Comparison of ENCODE assay signal across 17 cellular contexts in the genomic region with DNA sequence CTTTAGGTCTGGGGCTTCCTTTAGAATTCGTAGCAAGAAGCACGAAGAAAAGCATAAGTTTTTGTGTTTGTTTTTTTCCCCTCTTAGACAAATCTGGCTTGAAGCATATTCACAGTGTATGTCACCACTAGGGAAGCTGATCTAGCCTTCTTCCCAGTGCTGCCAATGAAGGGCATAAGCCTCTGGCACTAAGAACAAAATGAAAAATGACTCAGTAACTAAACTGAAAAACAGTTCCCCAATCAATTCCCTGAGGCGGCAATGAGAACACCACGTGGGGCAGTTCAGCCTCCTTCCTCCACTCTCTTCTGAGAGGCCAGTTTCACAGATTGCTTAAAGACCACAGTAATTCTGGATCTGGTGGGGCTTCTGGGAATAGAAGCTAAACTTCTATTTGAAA.
DNase-seq lines count a peak whose midpoint lies in the region; ATAC-seq and TF ChIP-seq lines count a peak whose summit lies in the region.
"Had no signal": no experiment of that assay in that cellular context is flagged by ENCODE, and none has a peak within 500 bp of the region (broad histone marks: within the 10 kb centered on the region; RNA-seq: fewer than 3 reads in every experiment).

No MANE protein-coding gene starts in this region.

- H3K27me3 ChIP-seq in neural progenitor cell: no peaks in the 10 kb centered on the region
- no peaks in the 10 kb centered on the region for H3K27me3 ChIP-seq in mesendoderm (ENCODE audit: insufficient read depth, low read length, poor library complexity)
- H3K27me3 ChIP-seq: BLaER1, transverse colon had no signal

- no peak overlapping the region for H4K8ac ChIP-seq in mesendoderm (ENCODE audit: low read depth, low read length)

- no peaks in the 10 kb centered on the region for H3K79me2 ChIP-seq in neural progenitor cell (ENCODE audit: low read depth)
- H3K79me2 ChIP-seq in mesendoderm (ENCODE audit: control insufficient read depth, insufficient read depth, low read length): no peaks in the 10 kb centered on the region

- H2AFZ ChIP-seq in neural progenitor cell (replicated peaks): no peak overlapping the region

- H3K4me1 ChIP-seq in neural progenitor cell: peaks cover 9% of the 10 kb centered on the region
- H3K4me1 ChIP-seq in mesendoderm (ENCODE audit: control insufficient read depth, low read depth, low read length): no peaks in the 10 kb centered on the region
- H3K4me1 ChIP-seq: BLaER1, transverse colon had no signal

- peaks cover 23% of the 10 kb centered on the region for H3K4me1 Mint-ChIP-seq in neural progenitor cell
- no peaks in the 10 kb centered on the region for H3K4me1 Mint-ChIP-seq in endothelial cell (ENCODE audit: unreplicated experiment)
- H3K4me1 Mint-ChIP-seq: activated T-helper 17 cell treated with anti-CD3 and anti-CD28 coated beads, Interleukin-2, amount 50 U/mL, for 72 hours; natural killer cell had no signal

- no peak overlapping the region for H2BK5ac ChIP-seq in mesendoderm (ENCODE audit: low read length)

- no peak overlapping the region for H4K5ac ChIP-seq in mesendoderm (ENCODE audit: low read length)

- H3K4me3 ChIP-seq in epithelial cell of proximal tubule (ENCODE audit: low read depth, low read length): no peak overlapping the region
- H3K4me3 ChIP-seq in neural progenitor cell: no peak overlapping the region
- no peak overlapping the region for H3K4me3 ChIP-seq in mesendoderm (ENCODE audit: low read length)
- H3K4me3 ChIP-seq: BLaER1, coronary artery, transverse colon had no signal

- H3K27me3 Mint-ChIP-seq in neural progenitor cell (ENCODE audit: insufficient read depth, low read depth) (peaks cover 4% of the 10 kb centered on the region), endothelial cell (ENCODE audit: unreplicated experiment) (peaks cover 1% of the 10 kb centered on the region)
- H3K27me3 Mint-ChIP-seq: activated CD8-positive, alpha-beta T cell treated with anti-CD3 and anti-CD28 coated beads for 36 hours had no signal

- peaks cover 2% of the 10 kb centered on the region for H3K36me3 Mint-ChIP-seq in neural progenitor cell
- H3K36me3 Mint-ChIP-seq in endothelial cell (ENCODE audit: low read depth, unreplicated experiment): no peaks in the 10 kb centered on the region
- H3K36me3 Mint-ChIP-seq: natural killer cell had no signal

- H4K20me1 ChIP-seq in neural progenitor cell (ENCODE audit: low read depth): no peaks in the 10 kb centered on the region
- H4K20me1 ChIP-seq: BLaER1 had no signal

- TF ChIP-seq CTCF in epithelial cell of proximal tubule (conservative IDR thresholded peaks at IDR 0.05; ENCODE audit: low read depth, low read length): peak; percentile 18
- no peak for TF ChIP-seq CTCF in neural progenitor cell (IDR thresholded peaks at IDR 0.05)
- TF ChIP-seq CTCF in endothelial cell (IDR thresholded peaks at IDR 0.05; ENCODE audit: unreplicated experiment): no peak

- H3K56ac ChIP-seq in mesendoderm (ENCODE audit: low read length): no peak overlapping the region

- no peak overlapping the region for H3K4ac ChIP-seq in mesendoderm (ENCODE audit: low read depth, low read length)

- H3K27ac Mint-ChIP-seq in neural progenitor cell (peak overlapping the region; percentile 78), endothelial cell (ENCODE audit: unreplicated experiment) (no peak overlapping the region)
- H3K27ac Mint-ChIP-seq: activated CD8-positive, alpha-beta T cell treated with anti-CD3 and anti-CD28 coated beads for 36 hours; activated T-helper 17 cell treated with anti-CD3 and anti-CD28 coated beads, Interleukin-2, amount 50 U/mL, for 72 hours; natural killer cell had no signal

- H3K23ac ChIP-seq in mesendoderm (ENCODE audit: low read length): no peak overlapping the region

- H3F3A ChIP-seq in neural progenitor cell (ENCODE audit: low read depth): no peaks in the 10 kb centered on the region

- no peak overlapping the region for H3K4me2 ChIP-seq in neural progenitor cell
- no peak overlapping the region for H3K4me2 ChIP-seq in mesendoderm (ENCODE audit: low read length)
- H3K4me2 ChIP-seq: BLaER1 had no signal

- DNase-seq in Daoy (ENCODE audit: low read depth): peak; percentile 9
- peak; percentile 21 for DNase-seq in OCI-M1 (lab: John Stamatoyannopoulos, UW)
- no peak for DNase-seq in epithelial cell of proximal tubule (ENCODE audit: low read depth)
- no peak for DNase-seq in neural progenitor cell (ENCODE audit: low spot score)
- no peak for DNase-seq in mesendoderm
- no peak for DNase-seq in endothelial cell (ENCODE audit: low spot score)
- no peak for DNase-seq in 8988T
- DNase-seq: activated CD8-positive, alpha-beta T cell treated with anti-CD3 and anti-CD28 coated beads for 36 hours; DMS79 treated with DMSO at 0.1 percent for 48 hours; natural killer cell; stimulated activated CD4-positive, alpha-beta T cell treated with anti-CD3 and anti-CD28 coated beads, Interleukin-4, amount 100 ng/mL, for 4 hours; transverse colon had no signal

- no peak overlapping the region for H2BK120ac ChIP-seq in mesendoderm (ENCODE audit: low read depth, low read length)

- no peaks in the 10 kb centered on the region for H3K9me3 Mint-ChIP-seq in neural progenitor cell
- H3K9me3 Mint-ChIP-seq in endothelial cell (ENCODE audit: unreplicated experiment): no peaks in the 10 kb centered on the region
- H3K9me3 Mint-ChIP-seq: activated CD8-positive, alpha-beta T cell treated with anti-CD3 and anti-CD28 coated beads for 36 hours; activated T-helper 17 cell treated with anti-CD3 and anti-CD28 coated beads, Interleukin-2, amount 50 U/mL, for 72 hours had no signal

- no peak overlapping the region for H3K18ac ChIP-seq in mesendoderm (ENCODE audit: low read length)

- no peak overlapping the region for H2BK15ac ChIP-seq in mesendoderm (replicated peaks; ENCODE audit: low read depth)

- no peaks in the 10 kb centered on the region for H3K36me3 ChIP-seq in neural progenitor cell
- no peaks in the 10 kb centered on the region for H3K36me3 ChIP-seq in mesendoderm (ENCODE audit: control insufficient read depth, insufficient read depth, low read length)
- H3K36me3 ChIP-seq: BLaER1, transverse colon had no signal

- no peak for ATAC-seq in GM18519 (IDR thresholded peaks at IDR 0.05; ENCODE audit: low FRiP score, unreplicated experiment)
- ATAC-seq: activated CD8-positive, alpha-beta T cell treated with anti-CD3 and anti-CD28 coated beads for 36 hours; activated T-helper 17 cell treated with anti-CD3 and anti-CD28 coated beads, Interleukin-2, amount 50 U/mL, for 72 hours; natural killer cell had no signal

- no peaks in the 10 kb centered on the region for H3K9me3 ChIP-seq in neural progenitor cell (ENCODE audit: low read depth)
- H3K9me3 ChIP-seq: BLaER1, transverse colon had no signal

- H3K9ac ChIP-seq in neural progenitor cell (no peak overlapping the region), mesendoderm (ENCODE audit: low read length) (no peak overlapping the region)
- H3K9ac ChIP-seq: BLaER1 had no signal

- H3K4me3 Mint-ChIP-seq in neural progenitor cell (no peak overlapping the region), endothelial cell (ENCODE audit: unreplicated experiment) (no peak overlapping the region)
- H3K4me3 Mint-ChIP-seq: activated CD8-positive, alpha-beta T cell treated with anti-CD3 and anti-CD28 coated beads for 36 hours; activated T-helper 17 cell treated with anti-CD3 and anti-CD28 coated beads, Interleukin-2, amount 50 U/mL, for 72 hours; natural killer cell had no signal

- no peak overlapping the region for H2AK5ac ChIP-seq in mesendoderm (ENCODE audit: low read length)

- H3K27ac ChIP-seq in neural progenitor cell (no peak overlapping the region), mesendoderm (ENCODE audit: low read depth, low read length) (no peak overlapping the region)
- H3K27ac ChIP-seq: BLaER1, coronary artery, transverse colon, VCaP had no signal

- no CpG with 5 or more reads among the region's 4 CpGs for WGBS in mesendoderm (ENCODE audit: extremely low coverage, insufficient coverage, low lambda C conversion rate)

- H3K79me1 ChIP-seq in mesendoderm (ENCODE audit: low read length): no peaks in the 10 kb centered on the region

Comparison
In these comparisons a context has a peak if more than half of its experiments do, and no peak if none do; other contexts are left out.
1. DNase-seq: peak in Daoy (single experiment) and OCI-M1 (single experiment); none in epithelial cell of proximal tubule (single experiment), neural progenitor cell (single experiment), mesendoderm (single experiment), endothelial cell (single experiment) and 8988T (single experiment).